ENCODE assay signal across 20 cellular contexts in genomic region chr18:9992300-9992987, GRCh38.
DNase-seq lines count a peak whose midpoint lies in the region; ATAC-seq, FAIRE-seq and TF ChIP-seq lines count a peak whose summit lies in the region.
"Had no signal": no experiment of that assay in that cellular context is flagged by ENCODE, and none has a peak within 500 bp of the region (broad histone marks: within the 10 kb centered on the region; RNA-seq: fewer than 3 reads in every experiment).

No MANE protein-coding gene starts in this region.

- intact Hi-C loops in HepG2 (cut with micrococcal nuclease; ENCODE audit: unreplicated experiment) = no loop called here
- intact Hi-C loops in left ventricle myocardium inferior (cut with micrococcal nuclease) = no loop called here
- intact Hi-C loops in gastrocnemius medialis (cut with DNase I; ENCODE audit: low total_unique reads) = no loop called here

- no peak for TF ChIP-seq EP300 in HepG2 (IDR thresholded peaks at IDR 0.05; ENCODE audit: low read depth in 2 of 2, low read length in 2 of 2)
- no peak for TF ChIP-seq EP300 in HepG2 (CRISPR knock-in tag; IDR thresholded peaks at IDR 0.05; ENCODE audit: borderline replicate concordance)

- H3K9ac ChIP-seq in liver (ENCODE audit: low read depth in 1 of 2, low read length in 2 of 2) (no peak overlapping the region), HepG2 (ENCODE audit: insufficient read depth, low read depth, low read length) (no peak overlapping the region)
- H3K9ac ChIP-seq: SK-N-SH had no signal

- POLR2A ChIA-PET in HepG2 (lab: Yijun Ruan, JAX) = no interaction called here
- POLR2A ChIA-PET in activated CD4-positive, alpha-beta memory T cell treated with anti-CD3 and anti-CD28 coated beads, Interleukin-2, amount 10 ng/mL, durations not matched to agents 7 days and 5 days (lab: Charles Lee) = no interaction called here

- H3K27ac ChIP-seq in liver (ENCODE audit: low read depth in 1 of 2, low read length in 2 of 2) (no peak overlapping the region), HepG2 (ENCODE audit: extremely low read length, insufficient read depth, low read length) (no peak overlapping the region), left ventricle myocardium inferior (replicated peaks) (peak overlapping the region; percentile 55), gastrocnemius medialis (no peak overlapping the region)
- H3K27ac ChIP-seq: testis, WERI-Rb-1 had no signal

- H3K4me2 ChIP-seq in HepG2 (ENCODE audit: low read depth, low read length) = no peak overlapping the region
- H3K4me2 ChIP-seq: SK-N-SH had no signal

- no peaks in the 10 kb centered on the region for H4K20me1 ChIP-seq in HepG2 (ENCODE audit: insufficient read depth, low read length)

- no peak for TF ChIP-seq CTCF in liver (IDR thresholded peaks at IDR 0.05; ENCODE audit: low read depth, low read length, missing input control)
- no peak for TF ChIP-seq CTCF in HepG2 (CRISPR knock-in tag; IDR thresholded peaks at IDR 0.05)
- no peak for TF ChIP-seq CTCF in left ventricle myocardium inferior (IDR thresholded peaks at IDR 0.05; ENCODE audit: borderline replicate concordance)
- TF ChIP-seq CTCF in nephron progenitor cell (IDR thresholded peaks at IDR 0.05) = no peak
- no peak for TF ChIP-seq CTCF in gastrocnemius medialis (IDR thresholded peaks at IDR 0.05 in 4 of 5, conservative IDR thresholded peaks at IDR 0.05 in 1 of 5)

- H3K36me3 Mint-ChIP-seq in nephron progenitor cell (ENCODE audit: low read depth) = no peaks in the 10 kb centered on the region
- H3K36me3 Mint-ChIP-seq in activated CD4-positive, alpha-beta memory T cell treated with anti-CD3 and anti-CD28 coated beads, Interleukin-2, amount 10 ng/mL, durations not matched to agents 7 days and 5 days (ENCODE audit: low read depth) = no peaks in the 10 kb centered on the region
- H3K36me3 Mint-ChIP-seq: activated naive CD8-positive, alpha-beta T cell treated with anti-CD3 and anti-CD28 coated beads, Interleukin-2, amount 10 ng/mL, durations not matched to agents 7 days and 5 days had no signal

- H3K79me2 ChIP-seq in HepG2 (ENCODE audit: insufficient read depth, low read length) = no peaks in the 10 kb centered on the region

- no peaks in the 10 kb centered on the region for H3K36me3 ChIP-seq in liver (ENCODE audit: control insufficient read depth in 4 of 4, insufficient read depth in 3 of 4, low read depth in 1 of 4, low read length in 3 of 4)
- no peaks in the 10 kb centered on the region for H3K36me3 ChIP-seq in HepG2 (replicated peaks in 1 of 2; ENCODE audit: control insufficient read depth in 1 of 2, insufficient read depth in 2 of 2, low read length in 2 of 2)
- no peaks in the 10 kb centered on the region for H3K36me3 ChIP-seq in left ventricle myocardium inferior
- no peaks in the 10 kb centered on the region for H3K36me3 ChIP-seq in gastrocnemius medialis
- H3K36me3 ChIP-seq: BE2C, HAP-1, pancreas, WERI-Rb-1 had no signal

- H3K9me3 ChIP-seq in liver (ENCODE audit: control insufficient read depth in 4 of 4, low read length in 3 of 4) (peaks cover 0 to 1% (median 0%) of the 10 kb centered on the region in 4 donors), HepG2 (ENCODE audit: low read length) (peaks cover under 1% of the 10 kb centered on the region; the same call in 1 of the 2 replicates), left ventricle myocardium inferior (replicated peaks) (no peaks in the 10 kb centered on the region), gastrocnemius medialis (no peaks in the 10 kb centered on the region)
- H3K9me3 ChIP-seq: BE2C, HAP-1, pancreas, SK-N-SH, testis had no signal

- peaks cover 13% of the 10 kb centered on the region for H3K9me3 Mint-ChIP-seq in nephron progenitor cell
- peaks cover 5% of the 10 kb centered on the region for H3K9me3 Mint-ChIP-seq in activated CD4-positive, alpha-beta memory T cell treated with anti-CD3 and anti-CD28 coated beads, Interleukin-2, amount 10 ng/mL, durations not matched to agents 7 days and 5 days

- CTCF ChIA-PET in HepG2 (lab: Yijun Ruan, JAX; ENCODE audit: low intra/inter-chr PET ratio, low total read pairs) = no interaction called here
- CTCF ChIA-PET in activated CD4-positive, alpha-beta memory T cell treated with anti-CD3 and anti-CD28 coated beads, Interleukin-2, amount 10 ng/mL, durations not matched to agents 7 days and 5 days (lab: Charles Lee) = no interaction called here

- TF ChIP-seq RAD21 in liver (IDR thresholded peaks at IDR 0.05) (no peak), HepG2 (CRISPR knock-in tag; IDR thresholded peaks at IDR 0.05) (no peak)

- H3K4me1 ChIP-seq in liver (ENCODE audit: control insufficient read depth in 4 of 4, insufficient read depth in 4 of 4, low read length in 3 of 4) (peaks cover 0 to 5% (median 2%) of the 10 kb centered on the region in 4 donors), HepG2 (ENCODE audit: insufficient read depth, low read length) (peaks cover 31% of the 10 kb centered on the region), left ventricle myocardium inferior (peaks cover 35% of the 10 kb centered on the region), gastrocnemius medialis (no peaks in the 10 kb centered on the region)
- H3K4me1 ChIP-seq: BE2C, HAP-1 had no signal

- H3K4me3 Mint-ChIP-seq in nephron progenitor cell = no peak overlapping the region
- no peak overlapping the region for H3K4me3 Mint-ChIP-seq in activated CD4-positive, alpha-beta memory T cell treated with anti-CD3 and anti-CD28 coated beads, Interleukin-2, amount 10 ng/mL, durations not matched to agents 7 days and 5 days
- H3K4me3 Mint-ChIP-seq: activated naive CD8-positive, alpha-beta T cell treated with anti-CD3 and anti-CD28 coated beads, Interleukin-2, amount 10 ng/mL, durations not matched to agents 7 days and 5 days; naive thymus-derived CD4-positive, alpha-beta T cell had no signal

- BruUV-seq in HepG2 (replicated peaks; lab: Mats Ljungman, UMichigan) = no TSS peak

- in situ Hi-C loops in HepG2 (cut with HindIII; ENCODE audit: extremely low pct_ligation_motif_present, low pct_unique_long_range_greater_than_20kb) = no loop called here
- in situ Hi-C loops in gastrocnemius medialis (cut with MboI; ENCODE audit: low sequenced_read_pairs in 4 of 4) = no loop called here

- FAIRE-seq in HepG2 (lab: Jason Lieb, UNC) = no peak
- FAIRE-seq: pancreas had no signal

- peaks cover 39% of the 10 kb centered on the region for H3K4me1 Mint-ChIP-seq in nephron progenitor cell
- H3K4me1 Mint-ChIP-seq in activated CD4-positive, alpha-beta memory T cell treated with anti-CD3 and anti-CD28 coated beads, Interleukin-2, amount 10 ng/mL, durations not matched to agents 7 days and 5 days = no peaks in the 10 kb centered on the region

- H3K27me3 ChIP-seq in liver (ENCODE audit: control insufficient read depth in 4 of 4, insufficient read depth in 4 of 4, low read length in 3 of 4) (no peaks in the 10 kb centered on the region), HepG2 (ENCODE audit: control insufficient read depth in 1 of 2, insufficient read depth in 2 of 2, low read length in 2 of 2) (peaks cover 0 to 26% of the 10 kb centered on the region in 2 experiments; a peak in 4 of 5 replicates), left ventricle myocardium inferior (ENCODE audit: low read depth) (no peaks in the 10 kb centered on the region), gastrocnemius medialis (no peaks in the 10 kb centered on the region)
- H3K27me3 ChIP-seq: BE2C, pancreas, testis had no signal

- DNase-seq in HepG2 (ENCODE audit: low spot score) = no peak
- DNase-seq in left ventricle myocardium inferior = no peak
- no peak for DNase-seq in nephron progenitor cell
- DNase-seq in gastrocnemius medialis = no peak
- no peak for DNase-seq in activated CD4-positive, alpha-beta memory T cell treated with anti-CD3 and anti-CD28 coated beads, Interleukin-2, amount 10 ng/mL, durations not matched to agents 7 days and 5 days
- no peak for DNase-seq in NCI-H2171 treated with DMSO at 0.1 percent for 48 hours (lab: John Stamatoyannopoulos, UW)
- DNase-seq: activated naive CD8-positive, alpha-beta T cell treated with anti-CD3 and anti-CD28 coated beads, Interleukin-2, amount 10 ng/mL, durations not matched to agents 7 days and 5 days; BE2C; DMS53; KBM-7; naive thymus-derived CD4-positive, alpha-beta T cell; NCI-H1436 treated with DMSO at 0.1 percent for 48 hours; pancreas; SK-N-SH; T-helper 2 cell; testis; WERI-Rb-1 had no signal

- H3K27ac Mint-ChIP-seq in nephron progenitor cell = peak overlapping the region; percentile 96
- no peak overlapping the region for H3K27ac Mint-ChIP-seq in activated CD4-positive, alpha-beta memory T cell treated with anti-CD3 and anti-CD28 coated beads, Interleukin-2, amount 10 ng/mL, durations not matched to agents 7 days and 5 days
- H3K27ac Mint-ChIP-seq: activated naive CD8-positive, alpha-beta T cell treated with anti-CD3 and anti-CD28 coated beads, Interleukin-2, amount 10 ng/mL, durations not matched to agents 7 days and 5 days; naive thymus-derived CD4-positive, alpha-beta T cell had no signal

- WGBS in liver = 53% methylated on average over 9 of the region's 9 CpGs
- 43% methylated on average over 9 of the region's 9 CpGs for WGBS in HepG2 (ENCODE audit: low lambda C conversion rate)

- H2AFZ ChIP-seq in HepG2 (ENCODE audit: low read length) = no peak overlapping the region

- TF ChIP-seq POLR2A in HepG2 (IDR thresholded peaks at IDR 0.05; ENCODE audit: insufficient read depth in 1 of 2, low read depth in 2 of 2, low read length in 2 of 2) (no peak), gastrocnemius medialis (IDR thresholded peaks at IDR 0.05) (no peak)

- ATAC-seq in HepG2 = no peak
- ATAC-seq in gastrocnemius medialis = no peak
- no peak for ATAC-seq in HG03342 (IDR thresholded peaks at IDR 0.05; ENCODE audit: unreplicated experiment)
- ATAC-seq: naive thymus-derived CD4-positive, alpha-beta T cell had no signal

- H3K4me3 ChIP-seq in liver (ENCODE audit: low read depth in 1 of 3, low read length in 3 of 3) (no peak overlapping the region), HepG2 (replicated peaks in 1 of 3; ENCODE audit: insufficient read depth in 1 of 3, low read depth in 2 of 3, low read length in 3 of 3) (no peak overlapping the region), left ventricle myocardium inferior (no peak overlapping the region), gastrocnemius medialis (no peak overlapping the region)
- H3K4me3 ChIP-seq: HAP-1, pancreas, testis had no signal

- H3K27me3 Mint-ChIP-seq in nephron progenitor cell (ENCODE audit: low read depth, poor library complexity) = peaks cover 6% of the 10 kb centered on the region
- no peaks in the 10 kb centered on the region for H3K27me3 Mint-ChIP-seq in activated CD4-positive, alpha-beta memory T cell treated with anti-CD3 and anti-CD28 coated beads, Interleukin-2, amount 10 ng/mL, durations not matched to agents 7 days and 5 days
- H3K27me3 Mint-ChIP-seq: activated naive CD8-positive, alpha-beta T cell treated with anti-CD3 and anti-CD28 coated beads, Interleukin-2, amount 10 ng/mL, durations not matched to agents 7 days and 5 days had no signal

TF ChIP-seq in liver, 16 proteins besides CTCF, POLR2A, EP300 and RAD21:
- no peak for TF ChIP-seq RXRA (IDR thresholded peaks at IDR 0.05)
- TF ChIP-seq NR2F2 (IDR thresholded peaks at IDR 0.05) = peak; percentile 39
TF ChIP-seq in liver: peak in this region for 1.

TF ChIP-seq in HepG2, 621 proteins besides CTCF, POLR2A, EP300 and RAD21 (continues in another document):
- no peak for TF ChIP-seq ZBTB3 (CRISPR knock-in tag; IDR thresholded peaks at IDR 0.05; ENCODE audit: borderline replicate concordance, low read depth)
- TF ChIP-seq ZSCAN31 (CRISPR knock-in tag; IDR thresholded peaks at IDR 0.05; ENCODE audit: low read depth) = no peak
- no peak for TF ChIP-seq ZNF562 (CRISPR knock-in tag; IDR thresholded peaks at IDR 0.05; ENCODE audit: borderline replicate concordance)
